In genomic region chr5:165497707-165498106, GRCh38 we compare ENCODE assay signal across 9 cellular contexts.
DNase-seq lines count a peak whose midpoint lies in the region; ATAC-seq and TF ChIP-seq lines count a peak whose summit lies in the region.
"Had no signal": no experiment of that assay in that cellular context is flagged by ENCODE, and none has a peak within 500 bp of the region (broad histone marks: within the 10 kb centered on the region; RNA-seq: fewer than 3 reads in every experiment).

No MANE protein-coding gene starts in this region.

- H2BK120ac ChIP-seq in H9 (ENCODE audit: low read depth, low read length, poor library complexity, severe bottlenecking) = no peak overlapping the region

- no peak overlapping the region for H4K8ac ChIP-seq in H9 (replicated peaks; ENCODE audit: insufficient read length, low read depth, low read length)

- H3T11ph ChIP-seq in H9 (ENCODE audit: low read length) = no peak overlapping the region

- H2BK12ac ChIP-seq in H9 (ENCODE audit: insufficient read length, low read depth, low read length) = no peak overlapping the region

- H4K20me1 ChIP-seq in H9 (ENCODE audit: control insufficient read depth, insufficient read depth, insufficient read length) = no peaks in the 10 kb centered on the region
- no peaks in the 10 kb centered on the region for H4K20me1 ChIP-seq in PC-9 (ENCODE audit: insufficient read depth)

- H3K36me3 Mint-ChIP-seq in H9 (ENCODE audit: insufficient read depth in 1 of 3, low read depth in 3 of 3) = no peaks in the 10 kb centered on the region
- H3K36me3 Mint-ChIP-seq: activated naive CD8-positive, alpha-beta T cell treated with anti-CD3 and anti-CD28 coated beads, Interleukin-2, amount 10 ng/mL, durations not matched to agents 7 days and 5 days had no signal

- intact Hi-C loops in PC-9 (cut with micrococcal nuclease; ENCODE audit: unreplicated experiment) = no loop called here

- no peak overlapping the region for H3K23ac ChIP-seq in H9 (ENCODE audit: insufficient read length, low read depth, low read length)

- no peaks in the 10 kb centered on the region for H3F3A ChIP-seq in PC-9 (ENCODE audit: insufficient read depth, low read depth)

- H3K4me1 ChIP-seq in H9 (ENCODE audit: insufficient read depth, low read length) (no peaks in the 10 kb centered on the region), PC-9 (replicated peaks; ENCODE audit: insufficient read depth) (no peaks in the 10 kb centered on the region)

- ATAC-seq in GM18870 (IDR thresholded peaks at IDR 0.05; ENCODE audit: unreplicated experiment) = no peak
- no peak for ATAC-seq in HG03108 (IDR thresholded peaks at IDR 0.05; ENCODE audit: unreplicated experiment)

- CTCF ChIA-PET in PC-9 (lab: Charles Lee) = no interaction called here

- no peaks in the 10 kb centered on the region for H3K23me2 ChIP-seq in H9 (ENCODE audit: insufficient read length, low read depth, low read length, poor library complexity, severe bottlenecking)

- H3K36me3 ChIP-seq in PC-9 (ENCODE audit: low read depth) = no peaks in the 10 kb centered on the region

- H3K27me3 Mint-ChIP-seq in H9 (ENCODE audit: low read depth) = no peaks in the 10 kb centered on the region
- H3K27me3 Mint-ChIP-seq: activated naive CD8-positive, alpha-beta T cell treated with anti-CD3 and anti-CD28 coated beads, Interleukin-2, amount 10 ng/mL, durations not matched to agents 7 days and 5 days had no signal

- H3K27me3 ChIP-seq in H9 (ENCODE audit: insufficient read depth, low read length) (no peaks in the 10 kb centered on the region), PC-9 (ENCODE audit: insufficient read depth, low read depth) (no peaks in the 10 kb centered on the region)

- H4K5ac ChIP-seq in H9 (ENCODE audit: insufficient read length, low read depth, low read length) = no peak overlapping the region

- no peaks in the 10 kb centered on the region for H3K4me1 Mint-ChIP-seq in H9
- H3K4me1 Mint-ChIP-seq: activated naive CD8-positive, alpha-beta T cell treated with anti-CD3 and anti-CD28 coated beads, Interleukin-2, amount 10 ng/mL, durations not matched to agents 7 days and 5 days had no signal

- H2AFZ ChIP-seq in H9 (ENCODE audit: low read length) = no peak overlapping the region
- H2AFZ ChIP-seq in PC-9 = no peak overlapping the region

- no peak overlapping the region for H2BK5ac ChIP-seq in H9 (ENCODE audit: insufficient read length, low read length)

- H3K4me3 ChIP-seq in PC-9 (no peak overlapping the region), fibroblast of mammary gland (ENCODE audit: control insufficient read depth, low read depth, low read length) (no peak overlapping the region)

- H3K9me3 Mint-ChIP-seq in H9 = 0 out of 5 replicates have a peak, but pooled peaks cover 0 to 3% of the 10 kb centered on the region in 2 experiments
- H3K9me3 Mint-ChIP-seq: activated naive CD8-positive, alpha-beta T cell treated with anti-CD3 and anti-CD28 coated beads, Interleukin-2, amount 10 ng/mL, durations not matched to agents 7 days and 5 days had no signal

- no peak overlapping the region for H3K4me3 Mint-ChIP-seq in H9
- H3K4me3 Mint-ChIP-seq: activated naive CD8-positive, alpha-beta T cell treated with anti-CD3 and anti-CD28 coated beads, Interleukin-2, amount 10 ng/mL, durations not matched to agents 7 days and 5 days had no signal

- H3K4ac ChIP-seq in H9 (ENCODE audit: low read depth, low read length) = no peak overlapping the region

- no peak overlapping the region for H3K14ac ChIP-seq in H9 (ENCODE audit: insufficient read depth, low read length)

- no TSS peak for BruUV-seq in PC-9 (replicated peaks; lab: Mats Ljungman, UMichigan)

- H2BK15ac ChIP-seq in H9 (ENCODE audit: low read depth, low read length) = no peak overlapping the region

- WGBS in H9 (ENCODE audit: extremely low coverage, insufficient read length, low lambda C conversion rate) = no CpG with 5 or more reads among the region's 5 CpGs

- H3K9me3 ChIP-seq in H9 (ENCODE audit: control insufficient read depth, low read depth, low read length) (no peaks in the 10 kb centered on the region), PC-9 (ENCODE audit: insufficient read depth, low read depth) (no peaks in the 10 kb centered on the region; the same call in 1 of the 2 replicates)

- no peak overlapping the region for H3K9ac ChIP-seq in H9 (ENCODE audit: extremely low read depth, insufficient read length, low read length)

- peak; percentile 71 for TF ChIP-seq CTCF in C4-2B (conservative IDR thresholded peaks at IDR 0.05)
- TF ChIP-seq CTCF in H9 (conservative IDR thresholded peaks at IDR 0.05) = peak; percentile 62
- peak; percentile 55; the same call in 1 of the 2 replicates for TF ChIP-seq CTCF in PC-9 (conservative IDR thresholded peaks at IDR 0.05)
- peak; percentile 28 for TF ChIP-seq CTCF in fibroblast of mammary gland (conservative IDR thresholded peaks at IDR 0.05; ENCODE audit: control insufficient read depth, insufficient read depth, low read depth, low read length)

- H3K9me2 ChIP-seq in PC-9 (ENCODE audit: insufficient read depth) = no peaks in the 10 kb centered on the region

- H2BK20ac ChIP-seq in H9 (ENCODE audit: low read depth, low read length, poor library complexity, severe bottlenecking) = no peak overlapping the region

- DNase-seq in H9 = peak; percentile 34
- no peak for DNase-seq in PC-9
- peak; percentile 53 for DNase-seq in fibroblast of mammary gland (ENCODE audit: low read depth)
- no peak for DNase-seq in NCI-H2196 treated with DMSO at 0.1 percent for 48 hours (lab: John Stamatoyannopoulos, UW; ENCODE audit: unreplicated experiment)
- no peak for DNase-seq in hippocampal formation (lab: John Stamatoyannopoulos, UW)
- DNase-seq: activated naive CD8-positive, alpha-beta T cell treated with anti-CD3 and anti-CD28 coated beads, Interleukin-2, amount 10 ng/mL, durations not matched to agents 7 days and 5 days had no signal

- no peak overlapping the region for H2AK5ac ChIP-seq in H9 (ENCODE audit: insufficient read length, low read length)

- no peak overlapping the region for H3K27ac Mint-ChIP-seq in H9
- H3K27ac Mint-ChIP-seq: activated naive CD8-positive, alpha-beta T cell treated with anti-CD3 and anti-CD28 coated beads, Interleukin-2, amount 10 ng/mL, durations not matched to agents 7 days and 5 days had no signal

- H3K18ac ChIP-seq in H9 (ENCODE audit: insufficient read length, low read depth, low read length) = no peak overlapping the region

- H3K4me2 ChIP-seq in H9 (ENCODE audit: insufficient read depth, insufficient read length, low read length) (no peak overlapping the region), PC-9 (no peak overlapping the region)

- H3K79me2 ChIP-seq in H9 (ENCODE audit: insufficient read depth, low read length) (no peaks in the 10 kb centered on the region), PC-9 (ENCODE audit: low read depth) (no peaks in the 10 kb centered on the region)

- H3K56ac ChIP-seq in H9 (ENCODE audit: insufficient read length, low read depth, low read length) = no peak overlapping the region

- H3K27ac ChIP-seq in C4-2B = no peak overlapping the region
- H3K27ac ChIP-seq in H9 (ENCODE audit: insufficient read length, low read depth, low read length) = no peak overlapping the region
- H3K27ac ChIP-seq in PC-9 = no peak overlapping the region

- POLR2A ChIA-PET in PC-9 (lab: Charles Lee; ENCODE audit: unreplicated experiment) = no interaction called here

- H3K79me1 ChIP-seq in H9 (ENCODE audit: insufficient read depth, low read depth, low read length, poor library complexity, severe bottlenecking) = no peaks in the 10 kb centered on the region

- no peak overlapping the region for H4K91ac ChIP-seq in H9 (ENCODE audit: insufficient read length, low read depth, low read length)

Comparison
In these comparisons a context has a peak if more than half of its experiments do, and no peak if none do; other contexts are left out.
1. DNase-seq: peak in H9 (single experiment) and fibroblast of mammary gland (single experiment); none in PC-9 (0 of 2), NCI-H2196 treated with DMSO at 0.1 percent for 48 hours (single experiment) and hippocampal formation (0 of 2).
2. Peak in every context shown above with its lines, with median percentiles within 50 percentile points of each other: CTCF ChIP-seq.